8 cellular contexts compared by ENCODE assay signal in genomic region chr6:26097268-26097875, GRCh38. TPM values are rescaled to one million over a fixed set of nuclear protein-coding genes. Genes with fewer than 3 reads are reported as not detected.
DNase-seq lines count a peak whose midpoint lies in the region; ATAC-seq and TF ChIP-seq lines count a peak whose summit lies in the region.

No MANE protein-coding gene starts in this region.

- H3K4me3 Mint-ChIP-seq in activated CD4-positive, alpha-beta T cell treated with anti-CD3 and anti-CD28 coated beads, Interleukin-2, amount 10 ng/mL, durations not matched to agents 7 days and 5 days = no peak overlapping the region

- DNase-seq in BJ (ENCODE audit: low read depth) (no peak), GM23248 (peak; percentile 83), NCI-H510A (lab: John Stamatoyannopoulos, UW) (peak; percentile 21), dermis microvascular lymphatic vessel endothelial cell (ENCODE audit: low read depth in 2 of 2) (peak; percentile 53 to 77), lung microvascular endothelial cell (ENCODE audit: low read depth in 2 of 2) (peak; percentile 72 to 81)
- peak; percentile 75 for DNase-seq in activated CD4-positive, alpha-beta T cell treated with anti-CD3 and anti-CD28 coated beads, Interleukin-2, amount 10 ng/mL, durations not matched to agents 7 days and 5 days
- peak; percentile 22 for DNase-seq in stimulated activated CD8-positive, alpha-beta memory T cell treated with anti-CD3 and anti-CD28 coated beads, Interleukin-15, amount 100 ng/mL, for 48 hours (ENCODE audit: low read depth in 2 of 2)

- peak; percentile 72 for TF ChIP-seq CTCF in BJ (IDR thresholded peaks at IDR 0.05; ENCODE audit: insufficient read depth, low read depth, low read length)

- no peaks in the 10 kb centered on the region for H3K9me3 Mint-ChIP-seq in activated CD4-positive, alpha-beta T cell treated with anti-CD3 and anti-CD28 coated beads, Interleukin-2, amount 10 ng/mL, durations not matched to agents 7 days and 5 days

- no peak overlapping the region for H3K4me2 ChIP-seq in GM23248 (ENCODE audit: unreplicated experiment)

- in situ Hi-C loops in GM23248 (cut with MboI) = no loop called here

- no peaks in the 10 kb centered on the region for H3K9me2 ChIP-seq in GM23248 (ENCODE audit: insufficient read depth)

- no peak for ATAC-seq in GM18517 (IDR thresholded peaks at IDR 0.05; ENCODE audit: unreplicated experiment)

- H2AFZ ChIP-seq in GM23248 = no peak overlapping the region

- H3K27ac Mint-ChIP-seq in activated CD4-positive, alpha-beta T cell treated with anti-CD3 and anti-CD28 coated beads, Interleukin-2, amount 10 ng/mL, durations not matched to agents 7 days and 5 days = no peak overlapping the region

- no peaks in the 10 kb centered on the region for H3K9me3 ChIP-seq in GM23248 (ENCODE audit: low read depth)

- POLR2A ChIA-PET in BJ (lab: Charles Lee) = no interaction called here
- POLR2A ChIA-PET in activated CD4-positive, alpha-beta T cell treated with anti-CD3 and anti-CD28 coated beads, Interleukin-2, amount 10 ng/mL, durations not matched to agents 7 days and 5 days (lab: Charles Lee) = no interaction called here

- no peak overlapping the region for H3K27ac ChIP-seq in GM23248

- H3K9ac ChIP-seq in GM23248 = no peak overlapping the region

- no peak overlapping the region for H3K4me3 ChIP-seq in BJ (ENCODE audit: low read depth, low read length)
- H3K4me3 ChIP-seq in GM23248 = no peak overlapping the region

- H3K4me1 Mint-ChIP-seq in activated CD4-positive, alpha-beta T cell treated with anti-CD3 and anti-CD28 coated beads, Interleukin-2, amount 10 ng/mL, durations not matched to agents 7 days and 5 days = peaks cover 9% of the 10 kb centered on the region

- H4K20me1 ChIP-seq in GM23248 (ENCODE audit: insufficient read depth) = no peaks in the 10 kb centered on the region

- no peaks in the 10 kb centered on the region for H3K79me2 ChIP-seq in GM23248 (ENCODE audit: insufficient read depth)

- H3K36me3 Mint-ChIP-seq in activated CD4-positive, alpha-beta T cell treated with anti-CD3 and anti-CD28 coated beads, Interleukin-2, amount 10 ng/mL, durations not matched to agents 7 days and 5 days (ENCODE audit: low read depth) = no peaks in the 10 kb centered on the region

- CTCF ChIA-PET in BJ (lab: Yijun Ruan, JAX) = interaction anchor here (0.6 to 23.8 kb wide), 15 partner anchors 9 to 70 kb away, joined by 3 to 543 read pairs (median 6); partner anchors contain the start of gene HFE
- CTCF ChIA-PET in activated CD4-positive, alpha-beta T cell treated with anti-CD3 and anti-CD28 coated beads, Interleukin-2, amount 10 ng/mL, durations not matched to agents 7 days and 5 days (lab: Charles Lee) = interaction anchor here (0.6 to 21.0 kb wide), 7 partner anchors 11 to 376 kb away, joined by 3 to 326 read pairs (median 6); partner anchors contain the start of gene HFE

- H3K27me3 Mint-ChIP-seq in activated CD4-positive, alpha-beta T cell treated with anti-CD3 and anti-CD28 coated beads, Interleukin-2, amount 10 ng/mL, durations not matched to agents 7 days and 5 days = peaks cover 9% of the 10 kb centered on the region

- 0 out of 2 replicates have a peak, but pooled peaks cover under 1% of the 10 kb centered on the region for H3F3A ChIP-seq in GM23248 (ENCODE audit: insufficient read depth)

- no peaks in the 10 kb centered on the region for H3K27me3 ChIP-seq in BJ (ENCODE audit: control insufficient read depth, insufficient read depth, low read length)
- H3K27me3 ChIP-seq in GM23248 (replicated peaks; ENCODE audit: insufficient read depth) = no peaks in the 10 kb centered on the region

- H3K36me3 ChIP-seq in BJ (ENCODE audit: control insufficient read depth, insufficient read depth, low read length) (no peaks in the 10 kb centered on the region), GM23248 (ENCODE audit: low read depth) (no peaks in the 10 kb centered on the region)

- no peaks in the 10 kb centered on the region for H3K4me1 ChIP-seq in GM23248 (ENCODE audit: insufficient read depth)

- 1% methylated on average over 5 of the region's 5 CpGs for WGBS in GM23248 (ENCODE audit: low coverage in 1 of 2, low lambda C conversion rate in 2 of 2, missing lambda C conversion rate in 2 of 2), 2 experiments

RNA-seq across cellular contexts. Expression of gene HFE, which starts 10.1 kb away (rescaled TPM):
- polyA plus RNA-seq in BJ (2011; rRNA removed) (23.5 and 24.3 TPM in 2 replicates), GM23248 (2016; fragmentation: Nextera tagmentation; extraction: Ambion mirVana) (8.6 and 10.6 TPM in 2 replicates)
- polyA minus RNA-seq in BJ (2011; rRNA and poly(A)+ RNA removed) = 8.4 and 14.6 TPM in 2 replicates
- total RNA-seq in GM23248 (2014; rRNA removed; shearing (Covaris generic)) = 10.8 and 13.2 TPM in 2 replicates
- 1 to 10 TPM; 3.0 to 3.5 TPM for total RNA-seq in activated CD4-positive, alpha-beta T cell treated with anti-CD3 and anti-CD28 coated beads, Interleukin-2, amount 10 ng/mL, durations not matched to agents 7 days and 5 days
- total RNA-seq in dermis microvascular lymphatic vessel endothelial cell (2.4 and 3.0 TPM in 2 replicates), lung microvascular endothelial cell (1.4 and 1.7 TPM in 2 replicates)
